Comparison of ENCODE assay signal across 23 cellular contexts in genomic region chr18:24230766-24231165, GRCh38.
"Had no signal": no experiment of that assay in that cellular context is flagged by ENCODE, and none has a peak within 500 bp of the region (broad histone marks: within the 10 kb centered on the region; RNA-seq: fewer than 3 reads in every experiment).

No MANE protein-coding gene starts in this region.

- H3K27me3 ChIP-seq: ascending aorta, dorsolateral prefrontal cortex, ovary, suprapubic skin, tibial artery had no signal

- H3K9me3 ChIP-seq: ascending aorta, ovary, suprapubic skin, tibial artery had no signal

- H3K27me3 Mint-ChIP-seq: brain; progenitor cell of endocrine pancreas; stimulated activated naive CD8-positive, alpha-beta T cell treated with anti-CD3 and anti-CD28 coated beads, Interleukin-15, amount 100 ng/mL, for 72 hours had no signal

- H3K9me3 Mint-ChIP-seq: activated CD4-positive, alpha-beta memory T cell treated with anti-CD3 and anti-CD28 coated beads for 36 hours; activated CD4-positive, alpha-beta T cell treated with anti-CD3 and anti-CD28 coated beads, Interleukin-2, amount 10 ng/mL, durations not matched to agents 24 days and 14 days; activated naive CD4-positive, alpha-beta T cell treated with anti-CD3 and anti-CD28 coated beads for 36 hours; activated naive CD8-positive, alpha-beta T cell treated with anti-CD3 and anti-CD28 coated beads for 36 hours; activated T-helper 1 cell treated with anti-CD3 and anti-CD28 coated beads, Interleukin-12 subunit alpha, Interleukin-12 subunit beta, Interleukin-2, Interleukin-4 antibody, amounts not matched to agents 30 ng/mL and 10 ng/mL and 1 ng/mL, durations not matched to agents 14 hours and 24 hours and 36 hours; brain; stimulated activated naive CD8-positive, alpha-beta T cell treated with anti-CD3 and anti-CD28 coated beads, Interleukin-15, amount 100 ng/mL, for 72 hours had no signal

- H3K4me3 Mint-ChIP-seq: activated CD4-positive, alpha-beta memory T cell treated with anti-CD3 and anti-CD28 coated beads for 36 hours; activated CD4-positive, alpha-beta T cell treated with anti-CD3 and anti-CD28 coated beads, Interleukin-2, amount 10 ng/mL, durations not matched to agents 24 days and 14 days; activated naive CD4-positive, alpha-beta T cell treated with anti-CD3 and anti-CD28 coated beads for 36 hours; activated naive CD8-positive, alpha-beta T cell treated with anti-CD3 and anti-CD28 coated beads for 36 hours; activated T-helper 1 cell treated with anti-CD3 and anti-CD28 coated beads, Interleukin-12 subunit alpha, Interleukin-12 subunit beta, Interleukin-2, Interleukin-4 antibody, amounts not matched to agents 30 ng/mL and 10 ng/mL and 1 ng/mL, durations not matched to agents 14 hours and 24 hours and 36 hours; brain; mesothelial cell of epicardium; naive thymus-derived CD4-positive, alpha-beta T cell; stimulated activated naive CD8-positive, alpha-beta T cell treated with anti-CD3 and anti-CD28 coated beads, Interleukin-15, amount 100 ng/mL, for 72 hours had no signal

- H3K4me3 ChIP-seq: ascending aorta, cardiac muscle cell, coronary artery, dorsolateral prefrontal cortex, ovary, suprapubic skin, tibial artery had no signal

- DNase-seq: activated CD4-positive, alpha-beta memory T cell treated with anti-CD3 and anti-CD28 coated beads for 36 hours; activated CD4-positive, alpha-beta T cell treated with anti-CD3 and anti-CD28 coated beads, Interleukin-2, amount 10 ng/mL, durations not matched to agents 24 days and 14 days; activated CD8-positive, alpha-beta memory T cell treated with anti-CD3 and anti-CD28 coated beads, Interleukin-2, amount 50 U/mL, for 4 hours; activated effector memory CD4-positive, alpha-beta T cell treated with anti-CD3 and anti-CD28 coated beads, Interleukin-2, amount 50 U/mL, for 16 hours; activated naive CD4-positive, alpha-beta T cell treated with anti-CD3 and anti-CD28 coated beads for 36 hours; activated naive CD8-positive, alpha-beta T cell treated with anti-CD3 and anti-CD28 coated beads for 36 hours; activated T-cell treated with anti-CD3 and anti-CD28 coated beads, Interleukin-2, amount 50 U/mL, for 1 hour; dorsolateral prefrontal cortex; effector memory CD4-positive, alpha-beta T cell; kidney glomerular epithelial cell; naive thymus-derived CD4-positive, alpha-beta T cell; ovary; stimulated activated CD4-positive, alpha-beta T cell treated with anti-CD3 and anti-CD28 coated beads, Interleukin-4, amount 100 ng/mL, for 1 hour; stimulated activated naive CD8-positive, alpha-beta T cell treated with anti-CD3 and anti-CD28 coated beads, Interleukin-15, amount 100 ng/mL, for 72 hours; tibial artery had no signal

- H3K36me3 Mint-ChIP-seq: activated CD4-positive, alpha-beta memory T cell treated with anti-CD3 and anti-CD28 coated beads for 36 hours; activated naive CD8-positive, alpha-beta T cell treated with anti-CD3 and anti-CD28 coated beads for 36 hours had no signal

- H3K27ac ChIP-seq: ascending aorta, cardiac muscle cell, ovary, suprapubic skin had no signal

- H3K27ac Mint-ChIP-seq: activated CD4-positive, alpha-beta memory T cell treated with anti-CD3 and anti-CD28 coated beads for 36 hours; activated CD4-positive, alpha-beta T cell treated with anti-CD3 and anti-CD28 coated beads, Interleukin-2, amount 10 ng/mL, durations not matched to agents 24 days and 14 days; activated naive CD4-positive, alpha-beta T cell treated with anti-CD3 and anti-CD28 coated beads for 36 hours; activated naive CD8-positive, alpha-beta T cell treated with anti-CD3 and anti-CD28 coated beads for 36 hours; activated T-helper 1 cell treated with anti-CD3 and anti-CD28 coated beads, Interleukin-12 subunit alpha, Interleukin-12 subunit beta, Interleukin-2, Interleukin-4 antibody, amounts not matched to agents 30 ng/mL and 10 ng/mL and 1 ng/mL, durations not matched to agents 14 hours and 24 hours and 36 hours; mesothelial cell of epicardium; naive thymus-derived CD4-positive, alpha-beta T cell; progenitor cell of endocrine pancreas; stimulated activated naive CD8-positive, alpha-beta T cell treated with anti-CD3 and anti-CD28 coated beads, Interleukin-15, amount 100 ng/mL, for 72 hours had no signal

- H3K4me1 Mint-ChIP-seq: activated CD4-positive, alpha-beta T cell treated with anti-CD3 and anti-CD28 coated beads, Interleukin-2, amount 10 ng/mL, durations not matched to agents 24 days and 14 days; activated naive CD8-positive, alpha-beta T cell treated with anti-CD3 and anti-CD28 coated beads for 36 hours; stimulated activated naive CD8-positive, alpha-beta T cell treated with anti-CD3 and anti-CD28 coated beads, Interleukin-15, amount 100 ng/mL, for 72 hours had no signal

- H3K36me3 ChIP-seq: cardiac muscle cell, ovary had no signal

- H3K4me1 ChIP-seq: ascending aorta had no signal

- ATAC-seq: naive thymus-derived CD4-positive, alpha-beta T cell; stimulated activated naive CD8-positive, alpha-beta T cell treated with anti-CD3 and anti-CD28 coated beads, Interleukin-15, amount 100 ng/mL, for 72 hours had no signal
